ENCODE assay signal across 1 cellular context in the genomic region with DNA sequence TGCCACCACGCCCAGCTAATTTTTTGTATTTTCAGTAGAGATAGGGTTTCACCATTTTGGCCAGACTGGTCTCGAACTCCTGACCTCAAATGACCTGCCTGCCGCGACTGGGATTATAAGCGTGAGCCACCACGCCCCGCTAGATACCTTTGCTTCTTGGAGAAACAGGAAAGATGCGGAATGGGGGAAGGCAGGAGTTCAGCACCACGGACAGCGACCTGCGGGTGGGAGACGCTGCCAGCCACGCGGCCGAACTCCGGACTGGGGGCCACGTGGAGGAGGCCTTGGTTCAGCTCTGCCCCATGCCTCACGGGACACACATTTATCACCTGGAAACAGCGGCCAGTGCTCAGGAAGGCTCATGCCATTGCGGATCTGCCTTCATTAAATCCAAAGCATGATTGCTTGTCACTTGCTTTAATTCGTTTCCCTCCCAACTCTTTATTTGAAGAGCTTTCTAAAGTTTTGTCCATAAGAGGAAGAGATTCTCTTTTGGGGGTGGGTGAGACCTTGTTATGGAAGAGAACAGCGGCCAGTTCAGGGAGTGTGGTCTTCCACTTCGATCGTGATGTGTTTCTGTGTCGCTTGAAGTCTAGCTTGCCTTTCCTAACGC.
TF ChIP-seq lines count a peak whose summit lies in the region.

No MANE protein-coding gene starts in this region.

TF ChIP-seq in HepG2, 621 proteins besides CTCF, POLR2A, EP300 and RAD21 (continued from another document):
- TF ChIP-seq ZNF446 (CRISPR knock-in tag; IDR thresholded peaks at IDR 0.05): peak; percentile 87; the same call in 1 of the 2 replicates
- TF ChIP-seq RBFOX2 (IDR thresholded peaks at IDR 0.05; ENCODE audit: low read depth, low read length): no peak
- TF ChIP-seq ZNF788 (CRISPR knock-in tag; IDR thresholded peaks at IDR 0.05; ENCODE audit: borderline replicate concordance): peak; percentile 89
- TF ChIP-seq GATAD1 (CRISPR knock-in tag; IDR thresholded peaks at IDR 0.05): peak; percentile 69
- peak; percentile 72 for TF ChIP-seq NCOA2 (CRISPR knock-in tag; IDR thresholded peaks at IDR 0.05)
- peak; percentile 99 for TF ChIP-seq TGIF2 (CRISPR knock-in tag; IDR thresholded peaks at IDR 0.05)
- TF ChIP-seq, protein P1, sequence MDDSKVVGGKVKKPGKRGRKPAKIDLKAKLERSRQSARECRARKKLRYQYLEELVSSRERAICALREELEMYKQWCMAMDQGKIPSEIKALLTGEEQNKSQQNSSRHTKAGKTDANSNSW (CRISPR knock-in tag; IDR thresholded peaks at IDR 0.05; ENCODE audit: borderline replicate concordance): peak; percentile 76; the same call in 1 of the 2 replicates
- no peak for TF ChIP-seq SRSF9 (IDR thresholded peaks at IDR 0.05; ENCODE audit: borderline replicate concordance, insufficient read depth, low read depth, low read length, poor library complexity, severe bottlenecking)
- TF ChIP-seq NCOA1 (CRISPR knock-in tag; IDR thresholded peaks at IDR 0.05): no peak
- TF ChIP-seq GABPA (IDR thresholded peaks at IDR 0.05; ENCODE audit: low read depth, low read length): no peak
- TF ChIP-seq GABPA (CRISPR knock-in tag; IDR thresholded peaks at IDR 0.05; ENCODE audit: low read depth): 0 out of 2 replicates have a peak, but pooled peaks have one; percentile 14
- no peak for TF ChIP-seq ZSCAN29 (CRISPR knock-in tag; conservative IDR thresholded peaks at IDR 0.05)
- TF ChIP-seq ZNF782 (CRISPR knock-in tag; IDR thresholded peaks at IDR 0.05; ENCODE audit: borderline replicate concordance): peak; percentile 89
- TF ChIP-seq ZNF672 (CRISPR knock-in tag; IDR thresholded peaks at IDR 0.05): 0 out of 2 replicates have a peak, but pooled peaks have one; percentile 54
- TF ChIP-seq ZNF225 (CRISPR knock-in tag; IDR thresholded peaks at IDR 0.05): peak; percentile 89
- peak; percentile 98 for TF ChIP-seq ZNF891 (CRISPR knock-in tag; IDR thresholded peaks at IDR 0.05)
- TF ChIP-seq, protein P2, sequence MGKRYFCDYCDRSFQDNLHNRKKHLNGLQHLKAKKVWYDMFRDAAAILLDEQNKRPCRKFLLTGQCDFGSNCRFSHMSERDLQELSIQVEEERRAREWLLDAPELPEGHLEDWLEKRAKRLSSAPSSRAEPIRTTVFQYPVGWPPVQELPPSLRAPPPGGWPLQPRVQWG (CRISPR knock-in tag; IDR thresholded peaks at IDR 0.05; ENCODE audit: borderline replicate concordance, low read depth): no peak
- TF ChIP-seq, protein P3, sequence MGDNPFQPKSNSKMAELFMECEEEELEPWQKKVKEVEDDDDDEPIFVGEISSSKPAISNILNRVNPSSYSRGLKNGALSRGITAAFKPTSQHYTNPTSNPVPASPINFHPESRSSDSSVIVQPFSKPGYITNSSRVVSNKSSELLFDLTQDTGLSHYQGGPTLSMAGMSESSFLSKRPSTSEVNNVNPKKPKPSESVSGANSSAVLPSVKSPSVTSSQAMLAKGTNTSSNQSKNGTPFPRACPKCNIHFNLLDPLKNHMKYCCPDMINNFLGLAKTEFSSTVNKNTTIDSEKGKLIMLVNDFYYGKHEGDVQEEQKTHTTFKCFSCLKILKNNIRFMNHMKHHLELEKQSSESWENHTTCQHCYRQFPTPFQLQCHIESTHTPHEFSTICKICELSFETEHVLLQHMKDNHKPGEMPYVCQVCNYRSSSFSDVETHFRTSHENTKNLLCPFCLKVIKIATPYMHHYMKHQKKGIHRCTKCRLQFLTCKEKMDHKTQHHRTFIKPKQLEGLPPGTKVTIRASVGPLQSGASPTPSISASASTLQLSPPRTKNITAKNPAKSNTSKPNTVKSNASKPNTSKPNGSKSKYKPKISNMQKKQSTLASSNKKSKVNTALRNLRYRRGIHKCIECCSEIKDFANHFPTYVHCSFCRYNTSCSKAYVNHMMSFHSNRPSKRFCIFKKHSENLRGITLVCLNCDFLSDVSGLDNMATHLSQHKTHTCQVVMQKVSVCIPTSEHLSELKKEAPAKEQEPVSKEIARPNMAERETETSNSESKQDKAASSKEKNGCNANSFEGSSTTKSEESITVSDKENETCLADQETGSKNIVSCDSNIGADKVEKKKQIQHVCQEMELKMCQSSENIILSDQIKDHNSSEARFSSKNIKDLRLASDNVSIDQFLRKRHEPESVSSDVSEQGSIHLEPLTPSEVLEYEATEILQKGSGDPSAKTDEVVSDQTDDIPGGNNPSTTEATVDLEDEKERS (CRISPR knock-in tag; IDR thresholded peaks at IDR 0.05): peak; percentile 84; the same call in 1 of the 2 replicates
- peak; percentile 96 for TF ChIP-seq ZNF772 (CRISPR knock-in tag; IDR thresholded peaks at IDR 0.05)
- TF ChIP-seq, protein P4, sequence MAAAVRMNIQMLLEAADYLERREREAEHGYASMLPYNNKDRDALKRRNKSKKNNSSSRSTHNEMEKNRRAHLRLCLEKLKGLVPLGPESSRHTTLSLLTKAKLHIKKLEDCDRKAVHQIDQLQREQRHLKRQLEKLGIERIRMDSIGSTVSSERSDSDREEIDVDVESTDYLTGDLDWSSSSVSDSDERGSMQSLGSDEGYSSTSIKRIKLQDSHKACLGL (CRISPR knock-in tag; IDR thresholded peaks at IDR 0.05): peak; percentile 95
- TF ChIP-seq ZNF451 (CRISPR knock-in tag; IDR thresholded peaks at IDR 0.05): peak; percentile 86; the same call in 1 of the 2 replicates
- peak; percentile 97 for TF ChIP-seq NKX3-1 (CRISPR knock-in tag; IDR thresholded peaks at IDR 0.05)
- TF ChIP-seq, protein P5, sequence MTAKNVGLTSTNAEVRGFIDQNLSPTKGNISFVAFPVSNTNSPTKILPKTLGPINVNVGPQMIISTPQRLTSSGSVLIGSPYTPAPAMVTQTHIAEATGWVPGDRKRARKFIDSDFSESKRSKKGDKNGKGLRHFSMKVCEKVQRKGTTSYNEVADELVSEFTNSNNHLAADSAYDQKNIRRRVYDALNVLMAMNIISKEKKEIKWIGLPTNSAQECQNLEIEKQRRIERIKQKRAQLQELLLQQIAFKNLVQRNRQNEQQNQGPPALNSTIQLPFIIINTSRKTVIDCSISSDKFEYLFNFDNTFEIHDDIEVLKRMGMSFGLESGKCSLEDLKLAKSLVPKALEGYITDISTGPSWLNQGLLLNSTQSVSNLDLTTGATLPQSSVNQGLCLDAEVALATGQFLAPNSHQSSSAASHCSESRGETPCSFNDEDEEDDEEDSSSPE (CRISPR knock-in tag; IDR thresholded peaks at IDR 0.05): peak; percentile 62; the same call in 1 of the 2 replicates
- no peak for TF ChIP-seq MBD4 (IDR thresholded peaks at IDR 0.05; ENCODE audit: borderline replicate concordance, low read length)
- TF ChIP-seq, protein P6, sequence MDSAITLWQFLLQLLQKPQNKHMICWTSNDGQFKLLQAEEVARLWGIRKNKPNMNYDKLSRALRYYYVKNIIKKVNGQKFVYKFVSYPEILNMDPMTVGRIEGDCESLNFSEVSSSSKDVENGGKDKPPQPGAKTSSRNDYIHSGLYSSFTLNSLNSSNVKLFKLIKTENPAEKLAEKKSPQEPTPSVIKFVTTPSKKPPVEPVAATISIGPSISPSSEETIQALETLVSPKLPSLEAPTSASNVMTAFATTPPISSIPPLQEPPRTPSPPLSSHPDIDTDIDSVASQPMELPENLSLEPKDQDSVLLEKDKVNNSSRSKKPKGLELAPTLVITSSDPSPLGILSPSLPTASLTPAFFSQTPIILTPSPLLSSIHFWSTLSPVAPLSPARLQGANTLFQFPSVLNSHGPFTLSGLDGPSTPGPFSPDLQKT (CRISPR knock-in tag; IDR thresholded peaks at IDR 0.05; ENCODE audit: borderline replicate concordance): peak; percentile 66; the same call in 1 of the 2 replicates
